Comparison of ENCODE assay signal across 1 cellular context in the genomic region with DNA sequence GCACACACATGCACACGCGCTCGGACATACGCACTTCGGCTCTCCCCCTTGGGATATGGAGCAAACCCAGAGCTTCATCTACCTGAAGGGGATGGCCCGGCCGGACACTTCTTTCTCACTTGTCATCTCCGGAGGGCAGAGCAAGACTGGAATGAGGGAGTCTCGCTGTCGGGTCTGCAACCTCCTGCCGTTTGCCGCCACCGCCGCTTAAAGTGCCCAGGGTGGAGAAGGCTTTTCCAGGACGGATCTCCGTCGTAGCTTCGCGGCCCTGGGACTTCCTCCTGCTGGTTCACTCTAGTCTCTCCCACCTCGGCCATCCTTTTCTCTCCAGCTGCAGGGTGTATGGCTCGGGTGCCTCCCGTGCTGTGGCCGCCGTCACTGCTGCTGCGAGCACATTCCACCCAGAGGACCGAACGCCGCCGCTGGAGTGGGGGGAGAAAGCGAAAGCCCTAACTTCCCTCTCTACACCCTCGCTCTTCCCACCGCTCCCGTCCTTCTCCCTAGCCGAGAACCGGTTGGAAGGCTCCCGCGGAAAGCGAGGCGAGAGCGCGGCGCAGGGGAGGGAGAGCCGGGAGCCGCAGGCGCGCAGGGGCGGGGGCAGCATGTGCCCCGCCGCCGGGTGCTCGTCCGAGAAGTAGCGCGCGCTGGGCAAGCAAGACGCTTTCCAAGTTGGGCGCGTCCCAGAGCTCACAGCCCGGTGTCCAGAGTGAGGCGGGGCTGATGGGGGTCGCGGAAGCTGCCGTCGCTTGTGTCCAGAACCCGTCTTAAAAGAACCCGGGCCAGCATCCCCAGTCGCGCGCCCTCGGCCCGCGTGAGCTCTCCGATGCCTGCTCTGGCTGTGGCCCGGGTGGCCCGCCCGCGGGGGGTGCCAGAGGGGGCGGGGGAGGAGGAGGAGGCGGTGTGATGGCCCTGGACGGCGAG.
TF ChIP-seq lines count a peak whose summit lies in the region.

A gene with protein sequence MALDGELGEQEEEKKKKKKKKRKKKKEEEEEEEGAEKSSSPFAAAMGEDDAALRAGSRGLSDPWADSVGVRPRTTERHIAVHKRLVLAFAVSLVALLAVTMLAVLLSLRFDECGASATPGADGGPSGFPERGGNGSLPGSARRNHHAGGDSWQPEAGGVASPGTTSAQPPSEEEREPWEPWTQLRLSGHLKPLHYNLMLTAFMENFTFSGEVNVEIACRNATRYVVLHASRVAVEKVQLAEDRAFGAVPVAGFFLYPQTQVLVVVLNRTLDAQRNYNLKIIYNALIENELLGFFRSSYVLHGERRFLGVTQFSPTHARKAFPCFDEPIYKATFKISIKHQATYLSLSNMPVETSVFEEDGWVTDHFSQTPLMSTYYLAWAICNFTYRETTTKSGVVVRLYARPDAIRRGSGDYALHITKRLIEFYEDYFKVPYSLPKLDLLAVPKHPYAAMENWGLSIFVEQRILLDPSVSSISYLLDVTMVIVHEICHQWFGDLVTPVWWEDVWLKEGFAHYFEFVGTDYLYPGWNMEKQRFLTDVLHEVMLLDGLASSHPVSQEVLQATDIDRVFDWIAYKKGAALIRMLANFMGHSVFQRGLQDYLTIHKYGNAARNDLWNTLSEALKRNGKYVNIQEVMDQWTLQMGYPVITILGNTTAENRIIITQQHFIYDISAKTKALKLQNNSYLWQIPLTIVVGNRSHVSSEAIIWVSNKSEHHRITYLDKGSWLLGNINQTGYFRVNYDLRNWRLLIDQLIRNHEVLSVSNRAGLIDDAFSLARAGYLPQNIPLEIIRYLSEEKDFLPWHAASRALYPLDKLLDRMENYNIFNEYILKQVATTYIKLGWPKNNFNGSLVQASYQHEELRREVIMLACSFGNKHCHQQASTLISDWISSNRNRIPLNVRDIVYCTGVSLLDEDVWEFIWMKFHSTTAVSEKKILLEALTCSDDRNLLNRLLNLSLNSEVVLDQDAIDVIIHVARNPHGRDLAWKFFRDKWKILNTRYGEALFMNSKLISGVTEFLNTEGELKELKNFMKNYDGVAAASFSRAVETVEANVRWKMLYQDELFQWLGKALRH (plus strand): TSS at position 630 of the 921 bp plus-strand sequence. CDS start 274 bp downstream, at position 904.

TF ChIP-seq in HCT116, 20 proteins besides CTCF, POLR2A, EP300 and RAD21:
- TF ChIP-seq, protein P1, sequence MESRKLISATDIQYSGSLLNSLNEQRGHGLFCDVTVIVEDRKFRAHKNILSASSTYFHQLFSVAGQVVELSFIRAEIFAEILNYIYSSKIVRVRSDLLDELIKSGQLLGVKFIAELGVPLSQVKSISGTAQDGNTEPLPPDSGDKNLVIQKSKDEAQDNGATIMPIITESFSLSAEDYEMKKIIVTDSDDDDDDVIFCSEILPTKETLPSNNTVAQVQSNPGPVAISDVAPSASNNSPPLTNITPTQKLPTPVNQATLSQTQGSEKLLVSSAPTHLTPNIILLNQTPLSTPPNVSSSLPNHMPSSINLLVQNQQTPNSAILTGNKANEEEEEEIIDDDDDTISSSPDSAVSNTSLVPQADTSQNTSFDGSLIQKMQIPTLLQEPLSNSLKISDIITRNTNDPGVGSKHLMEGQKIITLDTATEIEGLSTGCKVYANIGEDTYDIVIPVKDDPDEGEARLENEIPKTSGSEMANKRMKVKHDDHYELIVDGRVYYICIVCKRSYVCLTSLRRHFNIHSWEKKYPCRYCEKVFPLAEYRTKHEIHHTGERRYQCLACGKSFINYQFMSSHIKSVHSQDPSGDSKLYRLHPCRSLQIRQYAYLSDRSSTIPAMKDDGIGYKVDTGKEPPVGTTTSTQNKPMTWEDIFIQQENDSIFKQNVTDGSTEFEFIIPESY (IDR thresholded peaks at IDR 0.05; ENCODE audit: extremely low read depth, insufficient replicate concordance, low read length) = no peak
- TF ChIP-seq, protein P2, sequence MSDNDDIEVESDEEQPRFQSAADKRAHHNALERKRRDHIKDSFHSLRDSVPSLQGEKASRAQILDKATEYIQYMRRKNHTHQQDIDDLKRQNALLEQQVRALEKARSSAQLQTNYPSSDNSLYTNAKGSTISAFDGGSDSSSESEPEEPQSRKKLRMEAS (IDR thresholded peaks at IDR 0.05) = peak; percentile 6; the same call in 1 of the 2 replicates
